Comparison of ENCODE assay signal across 31 cellular contexts in genomic region chr13:72431981-72432617, GRCh38.
A peak's percentile ranks its signal among the peaks of the same experiment; 100 is the strongest.
DNase-seq lines count a peak whose midpoint lies in the region; ATAC-seq, FAIRE-seq and TF ChIP-seq lines count a peak whose summit lies in the region.
"Had no signal": no experiment of that assay in that cellular context is flagged by ENCODE, and none has a peak within 500 bp of the region (broad histone marks: within the 10 kb centered on the region; RNA-seq: fewer than 3 reads in every experiment).

No MANE protein-coding gene starts in this region.

- no peaks in the 10 kb centered on the region for H3K4me1 Mint-ChIP-seq in Caco-2 (ENCODE audit: low read depth, unreplicated experiment)
- H3K4me1 Mint-ChIP-seq in activated naive CD8-positive, alpha-beta T cell treated with anti-CD3 and anti-CD28 coated beads for 36 hours = no peaks in the 10 kb centered on the region
- H3K4me1 Mint-ChIP-seq: activated CD4-positive, alpha-beta memory T cell treated with anti-CD3 and anti-CD28 coated beads, Interleukin-2, amount 10 ng/mL, durations not matched to agents 7 days and 5 days; activated naive CD8-positive, alpha-beta T cell treated with anti-CD3 and anti-CD28 coated beads, Interleukin-2, amount 10 ng/mL, durations not matched to agents 7 days and 5 days; central memory CD8-positive, alpha-beta T cell; nephron progenitor cell had no signal

- H3K4me2 ChIP-seq in A549 = no peak overlapping the region
- H3K4me2 ChIP-seq: SK-N-SH had no signal

- POLR2A ChIA-PET in A549 (lab: Yijun Ruan, JAX) (no interaction called here), HEK293 (lab: Yijun Ruan, JAX) (no interaction called here), Caco-2 (lab: Charles Lee) (no interaction called here)

- TF ChIP-seq EP300 in A549 (IDR thresholded peaks at IDR 0.05) = no peak

- FAIRE-seq in A549 (lab: Jason Lieb, UNC) = no peak
- FAIRE-seq: endothelial cell of umbilical vein, K562, pancreas, TTC549 had no signal

- CTCF ChIA-PET in A549 (lab: Yijun Ruan, JAX) (no interaction called here), HEK293 (lab: Yijun Ruan, JAX) (no interaction called here), Caco-2 (lab: Charles Lee) (no interaction called here)

- no peak overlapping the region for H3K27ac Mint-ChIP-seq in Caco-2 (ENCODE audit: unreplicated experiment)
- H3K27ac Mint-ChIP-seq in activated naive CD8-positive, alpha-beta T cell treated with anti-CD3 and anti-CD28 coated beads for 36 hours = no peak overlapping the region
- H3K27ac Mint-ChIP-seq: activated CD4-positive, alpha-beta memory T cell treated with anti-CD3 and anti-CD28 coated beads, Interleukin-2, amount 10 ng/mL, durations not matched to agents 7 days and 5 days; activated naive CD8-positive, alpha-beta T cell treated with anti-CD3 and anti-CD28 coated beads, Interleukin-2, amount 10 ng/mL, durations not matched to agents 7 days and 5 days; nephron progenitor cell; T-helper 1 cell treated with Interleukin-12 subunit alpha and Interleukin-12 subunit beta and Interleukin-4 antibody, amounts not matched to agents 30 μg/mL and 1 μg/mL, for 36 hours had no signal

- DNase-seq in A549 (ENCODE audit: low read depth in 1 of 2, low spot score in 1 of 2) = no peak
- peak; percentile 50 to 82 for DNase-seq in SJCRH30
- no peak for DNase-seq in amniotic stem cell (lab: John Stamatoyannopoulos, UW)
- no peak for DNase-seq in dermis blood vessel endothelial cell
- DNase-seq in Caco-2 = no peak
- DNase-seq in activated naive CD8-positive, alpha-beta T cell treated with anti-CD3 and anti-CD28 coated beads for 36 hours = no peak
- DNase-seq: ACHN; activated CD4-positive, alpha-beta memory T cell treated with anti-CD3 and anti-CD28 coated beads, Interleukin-2, amount 10 ng/mL, durations not matched to agents 7 days and 5 days; activated CD4-positive, CD25-positive, alpha-beta regulatory T cell treated with anti-CD3 and anti-CD28 coated beads, Interleukin-2, amount 50 U/mL, for 72 hours; activated naive CD8-positive, alpha-beta T cell treated with anti-CD3 and anti-CD28 coated beads, Interleukin-2, amount 10 ng/mL, durations not matched to agents 7 days and 5 days; BE2C; GDM1; mammary epithelial cell; MM.1S; NCI-H1417 treated with DMSO at 0.1 percent for 48 hours; NCI-H748 treated with DMSO at 0.1 percent for 48 hours; nephron progenitor cell; pancreas; retina; SK-N-SH; stimulated activated CD4-positive, alpha-beta T cell treated with anti-CD3 and anti-CD28 coated beads, Interleukin-2, amount 100 ng/mL, for 24 hours; stomach; thyroid gland had no signal

- ATAC-seq in A549 = no peak
- ATAC-seq: K562, pancreas had no signal

- H3K9ac ChIP-seq in iPS-18a (ENCODE audit: low read length) = no peak overlapping the region
- H3K9ac ChIP-seq: SK-N-SH had no signal

- 36% methylated on average over 3 of the region's 3 CpGs for WGBS in A549 (ENCODE audit: missing lambda C conversion rate)

- H3K27ac ChIP-seq in A549 = no peak overlapping the region
- no peak overlapping the region for H3K27ac ChIP-seq in HEK293 (ENCODE audit: extremely low read depth, low read depth, low read length)
- peak overlapping the region; percentile 57 for H3K27ac ChIP-seq in SJCRH30
- H3K27ac ChIP-seq in iPS-18a (ENCODE audit: low read length) = no peak overlapping the region
- H3K27ac ChIP-seq: pancreas, stomach, thyroid gland, vagina had no signal

- no peak for TF ChIP-seq CTCF in A549 (IDR thresholded peaks at IDR 0.05)
- no peak for TF ChIP-seq CTCF in HEK293 (tag by site-specific recombination; IDR thresholded peaks at IDR 0.05)
- no peak for TF ChIP-seq CTCF in Caco-2 (IDR thresholded peaks at IDR 0.05; ENCODE audit: insufficient read depth in 1 of 2, low read depth in 1 of 2, low read length in 1 of 2, severe bottlenecking in 1 of 2, unreplicated experiment in 1 of 2)

- no TSS peak for BruUV-seq in Caco-2 (replicated peaks; lab: Mats Ljungman, UMichigan)

- no peaks in the 10 kb centered on the region for H3K9me3 ChIP-seq in A549
- H3K9me3 ChIP-seq in HEK293 (ENCODE audit: control insufficient read depth, insufficient read depth, low read depth, low read length) = no peaks in the 10 kb centered on the region
- H3K9me3 ChIP-seq in SJCRH30 (replicated peaks) = no peaks in the 10 kb centered on the region
- no peaks in the 10 kb centered on the region for H3K9me3 ChIP-seq in iPS-18a (ENCODE audit: control insufficient read depth, low read depth, low read length)
- no peaks in the 10 kb centered on the region for H3K9me3 ChIP-seq in Caco-2
- H3K9me3 ChIP-seq: BE2C, pancreas, SK-N-SH, stomach, thyroid gland, vagina had no signal

- intact Hi-C loops in Caco-2 (cut with micrococcal nuclease; ENCODE audit: unreplicated experiment) = loop anchor here (10.0 kb wide), 1 partner anchor 133 kb away; no protein-coding TSS in a partner anchor

- no peak for TF ChIP-seq RAD21 in A549 (conservative IDR thresholded peaks at IDR 0.05 in 1 of 2, IDR thresholded peaks at IDR 0.05 in 1 of 2)

- no peak overlapping the region for H3K4me3 ChIP-seq in A549
- H3K4me3 ChIP-seq in HEK293 (ENCODE audit: low read depth, low read length) = no peak overlapping the region
- no peak overlapping the region; the same call in 1 of the 2 replicates for H3K4me3 ChIP-seq in SJCRH30
- peak overlapping the region; percentile 22 for H3K4me3 ChIP-seq in iPS-18a (ENCODE audit: low read length)
- no peak overlapping the region for H3K4me3 ChIP-seq in Caco-2 (ENCODE audit: low read depth, low read length)
- H3K4me3 ChIP-seq: K562, pancreas, stomach, thyroid gland, vagina had no signal

- no peaks in the 10 kb centered on the region for H3K9me3 Mint-ChIP-seq in Caco-2 (ENCODE audit: unreplicated experiment)
- no peaks in the 10 kb centered on the region for H3K9me3 Mint-ChIP-seq in activated naive CD8-positive, alpha-beta T cell treated with anti-CD3 and anti-CD28 coated beads for 36 hours
- H3K9me3 Mint-ChIP-seq: activated CD4-positive, alpha-beta memory T cell treated with anti-CD3 and anti-CD28 coated beads, Interleukin-2, amount 10 ng/mL, durations not matched to agents 7 days and 5 days; activated naive CD8-positive, alpha-beta T cell treated with anti-CD3 and anti-CD28 coated beads, Interleukin-2, amount 10 ng/mL, durations not matched to agents 7 days and 5 days; nephron progenitor cell; T-helper 1 cell treated with Interleukin-12 subunit alpha and Interleukin-12 subunit beta and Interleukin-4 antibody, amounts not matched to agents 30 μg/mL and 1 μg/mL, for 36 hours had no signal

- H3K36me3 ChIP-seq in HEK293 (ENCODE audit: control insufficient read depth in 2 of 2, insufficient read depth in 1 of 2, low read length in 2 of 2) (no peaks in the 10 kb centered on the region), SJCRH30 (peaks cover 3% of the 10 kb centered on the region; the same call in 1 of the 2 replicates), iPS-18a (ENCODE audit: control insufficient read depth, low read depth, low read length) (no peaks in the 10 kb centered on the region), Caco-2 (ENCODE audit: control insufficient read depth, insufficient read depth, low read length) (no peaks in the 10 kb centered on the region)
- H3K36me3 ChIP-seq: BE2C, pancreas, stomach, thyroid gland, vagina had no signal

- TF ChIP-seq POLR2A in A549 (IDR thresholded peaks at IDR 0.05; ENCODE audit: low read length) = no peak

- H3K27me3 ChIP-seq in SJCRH30 (no peaks in the 10 kb centered on the region), iPS-18a (ENCODE audit: control insufficient read depth, insufficient read depth, low read length) (no peaks in the 10 kb centered on the region), Caco-2 (replicated peaks; ENCODE audit: control insufficient read depth, insufficient read depth, low read length) (no peaks in the 10 kb centered on the region)
- H3K27me3 ChIP-seq: BE2C, stomach, thyroid gland, vagina had no signal

- H3K4me1 ChIP-seq in A549 (no peaks in the 10 kb centered on the region), HEK293 (ENCODE audit: control insufficient read depth, insufficient read depth, low read length) (no peaks in the 10 kb centered on the region), SJCRH30 (peaks cover 26% of the 10 kb centered on the region), iPS-18a (ENCODE audit: control insufficient read depth, low read depth, low read length) (peaks cover 18% of the 10 kb centered on the region), Caco-2 (no peaks in the 10 kb centered on the region)
- H3K4me1 ChIP-seq: BE2C, pancreas, stomach, thyroid gland, vagina had no signal

- no peaks in the 10 kb centered on the region for H3K36me3 Mint-ChIP-seq in Caco-2 (ENCODE audit: insufficient read depth, unreplicated experiment)
- no peaks in the 10 kb centered on the region for H3K36me3 Mint-ChIP-seq in activated naive CD8-positive, alpha-beta T cell treated with anti-CD3 and anti-CD28 coated beads for 36 hours
- H3K36me3 Mint-ChIP-seq: activated naive CD8-positive, alpha-beta T cell treated with anti-CD3 and anti-CD28 coated beads, Interleukin-2, amount 10 ng/mL, durations not matched to agents 7 days and 5 days had no signal

- no peaks in the 10 kb centered on the region for H3K27me3 Mint-ChIP-seq in Caco-2 (ENCODE audit: insufficient read depth, unreplicated experiment)
- H3K27me3 Mint-ChIP-seq in activated naive CD8-positive, alpha-beta T cell treated with anti-CD3 and anti-CD28 coated beads for 36 hours = no peaks in the 10 kb centered on the region
- H3K27me3 Mint-ChIP-seq: activated CD4-positive, alpha-beta memory T cell treated with anti-CD3 and anti-CD28 coated beads, Interleukin-2, amount 10 ng/mL, durations not matched to agents 7 days and 5 days; activated naive CD8-positive, alpha-beta T cell treated with anti-CD3 and anti-CD28 coated beads, Interleukin-2, amount 10 ng/mL, durations not matched to agents 7 days and 5 days; central memory CD8-positive, alpha-beta T cell had no signal

- no peak overlapping the region for H3K4me3 Mint-ChIP-seq in Caco-2 (ENCODE audit: unreplicated experiment)
- H3K4me3 Mint-ChIP-seq in activated naive CD8-positive, alpha-beta T cell treated with anti-CD3 and anti-CD28 coated beads for 36 hours = no peak overlapping the region
- H3K4me3 Mint-ChIP-seq: activated CD4-positive, alpha-beta memory T cell treated with anti-CD3 and anti-CD28 coated beads, Interleukin-2, amount 10 ng/mL, durations not matched to agents 7 days and 5 days; activated naive CD8-positive, alpha-beta T cell treated with anti-CD3 and anti-CD28 coated beads, Interleukin-2, amount 10 ng/mL, durations not matched to agents 7 days and 5 days; central memory CD8-positive, alpha-beta T cell; nephron progenitor cell; T-helper 1 cell treated with Interleukin-12 subunit alpha and Interleukin-12 subunit beta and Interleukin-4 antibody, amounts not matched to agents 30 μg/mL and 1 μg/mL, for 36 hours had no signal

TF ChIP-seq in A549, 52 proteins besides CTCF, POLR2A, EP300 and RAD21 (continues in another document):
- TF ChIP-seq JUNB (IDR thresholded peaks at IDR 0.05) (no peak), ZC3H11A (IDR thresholded peaks at IDR 0.05) (no peak), FOXS1 (CRISPR knock-in tag; IDR thresholded peaks at IDR 0.05) (no peak), ESRRA (IDR thresholded peaks at IDR 0.05; ENCODE audit: borderline replicate concordance, low read length) (no peak)

TF ChIP-seq in HEK293, 187 proteins besides CTCF, POLR2A, EP300 and RAD21 (continues in another document):
- TF ChIP-seq ZNF221 (tag by site-specific recombination; IDR thresholded peaks at IDR 0.05; ENCODE audit: borderline replicate concordance) (no peak), ZIC2 (tag by site-specific recombination; IDR thresholded peaks at IDR 0.05) (no peak), ZNF747 (tag by site-specific recombination; IDR thresholded peaks at IDR 0.05) (no peak)

Comparison
In these comparisons a context has a peak if more than half of its experiments do, and no peak if none do; other contexts are left out.
1. DNase-seq: peak in SJCRH30 (2 of 2); none in A549 (0 of 2), amniotic stem cell (single experiment), dermis blood vessel endothelial cell (single experiment), Caco-2 (0 of 2) and activated naive CD8-positive, alpha-beta T cell treated with anti-CD3 and anti-CD28 coated beads for 36 hours (single experiment).